ENCODE assay signal across 17 cellular contexts in the genomic region with DNA sequence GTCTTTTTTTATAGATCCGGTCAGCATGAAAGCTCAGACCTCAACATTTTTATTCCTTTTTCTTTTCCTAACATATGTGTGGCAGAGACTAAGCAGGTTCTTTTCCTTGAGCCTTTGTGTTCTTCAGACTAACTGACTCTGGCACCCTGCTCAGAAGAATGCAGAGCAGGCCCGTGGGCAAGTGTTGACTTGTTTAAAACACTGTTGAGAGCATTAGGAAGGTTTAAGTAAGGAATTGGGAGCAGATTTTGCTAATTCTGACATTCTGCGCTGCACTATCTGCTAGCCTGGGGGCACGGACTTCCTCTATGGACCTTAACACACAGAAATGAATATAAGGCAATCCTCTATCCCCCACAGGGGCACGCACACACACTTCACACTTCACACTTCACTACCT.
DNase-seq lines count a peak whose midpoint lies in the region; ATAC-seq and TF ChIP-seq lines count a peak whose summit lies in the region.
"Had no signal": no experiment of that assay in that cellular context is flagged by ENCODE, and none has a peak within 500 bp of the region (broad histone marks: within the 10 kb centered on the region; RNA-seq: fewer than 3 reads in every experiment).

No MANE protein-coding gene starts in this region.

- H3K9me3 ChIP-seq in SK-N-MC (ENCODE audit: low read depth, low read length), result no peaks in the 10 kb centered on the region
- H3K9me3 ChIP-seq in trophoblast cell (ENCODE audit: insufficient read depth, low read depth, low read length), result no peaks in the 10 kb centered on the region
- H3K9me3 ChIP-seq in Peyer's patch, result no peaks in the 10 kb centered on the region
- H3K9me3 ChIP-seq: BLaER1 had no signal

- H3K9ac ChIP-seq in SK-N-MC (ENCODE audit: insufficient read length), result no peak overlapping the region
- H3K9ac ChIP-seq in trophoblast cell (ENCODE audit: low read length), result no peak overlapping the region
- H3K9ac ChIP-seq: BLaER1 had no signal

- no peak overlapping the region for H2AFZ ChIP-seq in trophoblast cell (ENCODE audit: insufficient read depth, low read length, poor library complexity)

- H3K4me1 ChIP-seq in foreskin keratinocyte (peaks cover 13% of the 10 kb centered on the region), trophoblast cell (ENCODE audit: control insufficient read depth in 1 of 2, insufficient read depth in 2 of 2, low read length in 2 of 2) (peaks cover 5 to 6% of the 10 kb centered on the region in 2 experiments), Peyer's patch (peaks cover 0 to 23% (median 0%) of the 10 kb centered on the region in 4 donors)
- H3K4me1 ChIP-seq: BLaER1 had no signal

- H3K27me3 ChIP-seq in foreskin keratinocyte (no peaks in the 10 kb centered on the region), trophoblast cell (ENCODE audit: insufficient read depth, low read length) (no peaks in the 10 kb centered on the region), Peyer's patch (no peaks in the 10 kb centered on the region)
- H3K27me3 ChIP-seq: BLaER1 had no signal

- no peak for TF ChIP-seq POLR2A in Peyer's patch (IDR thresholded peaks at IDR 0.05)

- H3K4me2 ChIP-seq in trophoblast cell (ENCODE audit: low read length), result no peak overlapping the region
- H3K4me2 ChIP-seq: BLaER1 had no signal

- TF ChIP-seq CTCF in foreskin keratinocyte (conservative IDR thresholded peaks at IDR 0.05), result no peak
- no peak for TF ChIP-seq CTCF in Peyer's patch (IDR thresholded peaks at IDR 0.05)

- H3K4ac ChIP-seq in trophoblast cell (ENCODE audit: low read depth, low read length), result no peak overlapping the region

- no peak overlapping the region for H2BK12ac ChIP-seq in trophoblast cell (ENCODE audit: low read length)

- intact Hi-C loops in head of caudate nucleus (cut with DNase I), result no loop called here

- H3K36me3 ChIP-seq in SK-N-MC (ENCODE audit: insufficient read depth, low read length) (no peaks in the 10 kb centered on the region), trophoblast cell (ENCODE audit: control insufficient read depth in 1 of 2, insufficient read depth in 2 of 2, low read length in 2 of 2) (no peaks in the 10 kb centered on the region), Peyer's patch (no peaks in the 10 kb centered on the region)
- H3K36me3 ChIP-seq: BLaER1 had no signal

- WGBS in trophoblast cell (ENCODE audit: extremely low coverage, insufficient coverage, insufficient read length), result no CpG with 5 or more reads among the region's 5 CpGs

- 0 out of 2 replicates have a peak overlapping the region, but pooled peaks have one; percentile 62 for H3K4me3 ChIP-seq in SK-N-MC
- no peak overlapping the region for H3K4me3 ChIP-seq in trophoblast cell (ENCODE audit: low read depth, low read length)
- H3K4me3 ChIP-seq in Peyer's patch, result no peak overlapping the region
- H3K4me3 ChIP-seq: BLaER1, GM12878 had no signal

- H3K79me1 ChIP-seq in trophoblast cell (ENCODE audit: low read length), result peaks cover 3% of the 10 kb centered on the region

- H2BK5ac ChIP-seq in trophoblast cell (ENCODE audit: low read depth, low read length, poor library complexity), result no peak overlapping the region

- no peak overlapping the region for H4K8ac ChIP-seq in trophoblast cell (ENCODE audit: low read depth, low read length)

- H3K23ac ChIP-seq in trophoblast cell (ENCODE audit: low read length), result no peak overlapping the region

- no peak overlapping the region for H2BK120ac ChIP-seq in trophoblast cell (ENCODE audit: insufficient read depth, low read length, poor library complexity)

- H2AK5ac ChIP-seq in trophoblast cell (ENCODE audit: low read length), result no peak overlapping the region

- DNase-seq in DMS 273 (lab: John Stamatoyannopoulos, UW; ENCODE audit: unreplicated experiment), result peak; percentile 2
- no peak for DNase-seq in DMS 273 treated with DMSO at 0.1 percent for 48 hours (lab: John Stamatoyannopoulos, UW)
- DNase-seq in SK-N-MC (ENCODE audit: low read depth, low spot score), result no peak
- DNase-seq in foreskin keratinocyte, result peak in 1 of 2 donors; percentile 66
- peak in 1 of 2 donors; percentile 24 for DNase-seq in trophoblast cell
- DNase-seq in COLO829 (ENCODE audit: low spot score), result no peak
- no peak for DNase-seq in Peyer's patch
- DNase-seq in head of caudate nucleus, result no peak
- DNase-seq: CD8-positive, alpha-beta memory T cell; HCEC 1CT; NCI-H187 treated with DMSO at 0.1 percent for 48 hours; NCI-H2171 treated with DMSO at 0.1 percent for 48 hours; SHP77 treated with DMSO at 0.1 percent for 48 hours had no signal

- peak overlapping the region; percentile 66 for H3K27ac ChIP-seq in SK-N-MC
- H3K27ac ChIP-seq in foreskin keratinocyte, result no peak overlapping the region
- no peak overlapping the region for H3K27ac ChIP-seq in trophoblast cell (ENCODE audit: low read depth, low read length)
- no peak overlapping the region for H3K27ac ChIP-seq in Peyer's patch
- H3K27ac ChIP-seq: 22Rv1, BLaER1 had no signal

- ATAC-seq in foreskin keratinocyte, result peak; percentile 55
- ATAC-seq: GM12878, Panc1 had no signal

- peak overlapping the region; percentile 0 for H4K91ac ChIP-seq in trophoblast cell (ENCODE audit: low read depth, low read length)

- no peaks in the 10 kb centered on the region for H3K79me2 ChIP-seq in trophoblast cell (ENCODE audit: control insufficient read depth, insufficient read depth, low read length, poor library complexity)

- no peak overlapping the region for H4K12ac ChIP-seq in trophoblast cell (ENCODE audit: low read depth, low read length)

- H3K18ac ChIP-seq in trophoblast cell (ENCODE audit: low read length), result no peak overlapping the region

- H3K14ac ChIP-seq in trophoblast cell (ENCODE audit: low read length), result no peak overlapping the region
